In genomic region chr3:53730565-53730964, GRCh38 we compare ENCODE assay signal across 13 cellular contexts.
DNase-seq lines count a peak whose midpoint lies in the region; ATAC-seq and TF ChIP-seq lines count a peak whose summit lies in the region.
"Had no signal": no experiment of that assay in that cellular context is flagged by ENCODE, and none has a peak within 500 bp of the region (broad histone marks: within the 10 kb centered on the region; RNA-seq: fewer than 3 reads in every experiment).

No MANE protein-coding gene starts in this region.

- no peaks in the 10 kb centered on the region for H3K36me3 Mint-ChIP-seq in HFFc6 (ENCODE audit: low read depth)
- H3K36me3 Mint-ChIP-seq: naive thymus-derived CD4-positive, alpha-beta T cell had no signal

- H3K9me3 Mint-ChIP-seq in HFFc6 = no peaks in the 10 kb centered on the region
- H3K9me3 Mint-ChIP-seq: naive thymus-derived CD4-positive, alpha-beta T cell had no signal

- H3K27ac Mint-ChIP-seq in HFFc6 = no peak overlapping the region
- H3K27ac Mint-ChIP-seq: naive thymus-derived CD4-positive, alpha-beta T cell had no signal

- no peaks in the 10 kb centered on the region; the same call in 1 of the 2 replicates for H3K4me1 Mint-ChIP-seq in HFFc6 (ENCODE audit: low read depth)
- H3K4me1 Mint-ChIP-seq: naive thymus-derived CD4-positive, alpha-beta T cell had no signal

- CTCF ChIA-PET in A673 (lab: Charles Lee) = no interaction called here

- no peaks in the 10 kb centered on the region for H3K27me3 ChIP-seq in A673 (replicated peaks; ENCODE audit: insufficient read depth, low read depth, low read length, poor library complexity)
- H3K27me3 ChIP-seq in upper lobe of right lung = no peaks in the 10 kb centered on the region
- H3K27me3 ChIP-seq: breast epithelium had no signal

- intact Hi-C loops in A673 (cut with micrococcal nuclease; ENCODE audit: unreplicated experiment) (no loop called here), upper lobe of right lung (cut with DNase I) (no loop called here), left colon (cut with DNase I, micrococcal nuclease) (no loop called here)

- H3K4me1 ChIP-seq in A673 (ENCODE audit: insufficient read depth, low read length, poor library complexity, severe bottlenecking) (no peaks in the 10 kb centered on the region), upper lobe of right lung (no peaks in the 10 kb centered on the region)
- H3K4me1 ChIP-seq: breast epithelium had no signal

- POLR2A ChIA-PET in A673 (lab: Charles Lee; ENCODE audit: low non-redundant PET) = interaction anchor here (0.5 kb wide), 1 partner anchor 377 kb away, joined by 4 read pairs; no protein-coding TSS in a partner anchor

- no peak overlapping the region for H3K27ac ChIP-seq in A673 (ENCODE audit: low read depth, low read length, poor library complexity, severe bottlenecking)
- no peak overlapping the region for H3K27ac ChIP-seq in upper lobe of right lung
- H3K27ac ChIP-seq: breast epithelium had no signal

- no peak for TF ChIP-seq CTCF in A673 (conservative IDR thresholded peaks at IDR 0.05; ENCODE audit: low read depth, low read length)
- TF ChIP-seq CTCF in HFFc6 (IDR thresholded peaks at IDR 0.05) = no peak
- no peak for TF ChIP-seq CTCF in upper lobe of right lung (IDR thresholded peaks at IDR 0.05)

- H3K36me3 ChIP-seq in A673 (ENCODE audit: insufficient read depth, low read length, poor library complexity, severe bottlenecking) = no peaks in the 10 kb centered on the region
- no peaks in the 10 kb centered on the region for H3K36me3 ChIP-seq in upper lobe of right lung
- H3K36me3 ChIP-seq: breast epithelium had no signal

- H3K4me3 ChIP-seq in A673 (ENCODE audit: low read depth, low read length, poor library complexity, severe bottlenecking) (no peak overlapping the region), upper lobe of right lung (no peak overlapping the region)
- H3K4me3 ChIP-seq: breast epithelium, K562 had no signal

- BruUV-seq in A673 (replicated peaks; lab: Mats Ljungman, UMichigan) = no TSS peak

- peaks cover 17% of the 10 kb centered on the region for H3K27me3 Mint-ChIP-seq in HFFc6 (ENCODE audit: insufficient read depth)

- DNase-seq in A673 (ENCODE audit: low spot score) (peak; percentile 5), HFFc6 (peak; percentile 11), cerebellum (ENCODE audit: low spot score) (peak; percentile 72), left kidney (ENCODE audit: low read depth, low spot score) (peak; percentile 71), upper lobe of right lung (no peak), left colon (no peak), NCI-H2171 treated with DMSO at 0.1 percent for 48 hours (lab: John Stamatoyannopoulos, UW) (no peak)
- DNase-seq in central memory CD4-positive, alpha-beta T cell = no peak
- DNase-seq: erythroblast; naive thymus-derived CD4-positive, alpha-beta T cell had no signal

- ATAC-seq in upper lobe of right lung (no peak), left colon (no peak)
- ATAC-seq: HCT116; K562; naive thymus-derived CD4-positive, alpha-beta T cell had no signal

- H3K4me3 Mint-ChIP-seq in HFFc6 = no peak overlapping the region
- H3K4me3 Mint-ChIP-seq: naive thymus-derived CD4-positive, alpha-beta T cell had no signal

- H3K9me3 ChIP-seq in A673 (ENCODE audit: low read depth, low read length, poor library complexity, severe bottlenecking) = no peaks in the 10 kb centered on the region
- no peaks in the 10 kb centered on the region for H3K9me3 ChIP-seq in upper lobe of right lung
- H3K9me3 ChIP-seq: breast epithelium had no signal

Comparison
In these comparisons a context has a peak if more than half of its experiments do, and no peak if none do; other contexts are left out.
1. DNase-seq: peak in A673 (single experiment), HFFc6 (single experiment), cerebellum (single experiment) and left kidney (single experiment); none in upper lobe of right lung (single experiment), left colon (0 of 2), central memory CD4-positive, alpha-beta T cell (single experiment) and NCI-H2171 treated with DMSO at 0.1 percent for 48 hours (single experiment).